11 cellular contexts compared by ENCODE assay signal in genomic region chr2:122748552-122749011, GRCh38.
DNase-seq lines count a peak whose midpoint lies in the region; ATAC-seq and TF ChIP-seq lines count a peak whose summit lies in the region.
"Had no signal": no experiment of that assay in that cellular context is flagged by ENCODE, and none has a peak within 500 bp of the region (broad histone marks: within the 10 kb centered on the region; RNA-seq: fewer than 3 reads in every experiment).

No MANE protein-coding gene starts in this region.

- ATAC-seq in WTC11, result peak; percentile 93

- H3K9me3 Mint-ChIP-seq in WTC11, result no peaks in the 10 kb centered on the region

- no peaks in the 10 kb centered on the region for H3K36me3 ChIP-seq in H7 (replicated peaks; ENCODE audit: control insufficient read depth, insufficient read depth, low read length)
- H3K36me3 ChIP-seq: stomach had no signal

- H3K36me3 Mint-ChIP-seq in WTC11, result no peaks in the 10 kb centered on the region
- H3K36me3 Mint-ChIP-seq: CD4-positive, CD25-positive, alpha-beta regulatory T cell had no signal

- in situ Hi-C loops in Caki2 (cut with HindIII; ENCODE audit: low pct_unique_long_range_greater_than_20kb, low sequenced_read_pairs), result no loop called here

- no peak for TF ChIP-seq CTCF in WTC11 (IDR thresholded peaks at IDR 0.05)

- DNase-seq in Caki2 (ENCODE audit: low read depth) (peak; percentile 90), HT1080 (ENCODE audit: low read depth) (peak; percentile 97), WTC11 (ENCODE audit: low spot score) (peak; percentile 15), islet precursor cell (peak; percentile 70), DMS79 (lab: John Stamatoyannopoulos, UW) (no peak), H7 (no peak), DMS79 treated with DMSO at 0.1 percent for 48 hours (lab: John Stamatoyannopoulos, UW) (no peak)
- DNase-seq in activated effector memory CD4-positive, alpha-beta T cell treated with Interleukin-2 at 50 U/mL for 16 hours, result no peak
- DNase-seq: activated T-cell treated with anti-CD3 and anti-CD28 coated beads for 4 hours; CD4-positive, CD25-positive, alpha-beta regulatory T cell; stomach had no signal

- no peak overlapping the region for H3K4me3 Mint-ChIP-seq in WTC11
- H3K4me3 Mint-ChIP-seq: CD4-positive, CD25-positive, alpha-beta regulatory T cell had no signal

- no peaks in the 10 kb centered on the region for H3K27me3 Mint-ChIP-seq in WTC11 (ENCODE audit: low read depth)
- H3K27me3 Mint-ChIP-seq: CD4-positive, CD25-positive, alpha-beta regulatory T cell had no signal

- peaks cover 52% of the 10 kb centered on the region for H3K4me1 Mint-ChIP-seq in WTC11
- H3K4me1 Mint-ChIP-seq: CD4-positive, CD25-positive, alpha-beta regulatory T cell had no signal

- no peak overlapping the region for H3K27ac Mint-ChIP-seq in WTC11

- no peak overlapping the region for H3K4me3 ChIP-seq in H7 (ENCODE audit: insufficient read depth, low read depth, low read length)
- H3K4me3 ChIP-seq: stomach had no signal

- H3K27me3 ChIP-seq in H7 (ENCODE audit: control insufficient read depth, insufficient read depth, low read length), result no peaks in the 10 kb centered on the region
- H3K27me3 ChIP-seq: stomach had no signal

- POLR2A ChIA-PET in WTC11 (lab: Charles Lee), result no interaction called here

- CTCF ChIA-PET in WTC11 (lab: Charles Lee), result no interaction called here

TF ChIP-seq in WTC11, 78 proteins besides CTCF, POLR2A, EP300 and RAD21:
- TF ChIP-seq MAX (CRISPR knock-in tag; IDR thresholded peaks at IDR 0.05) (no peak), ELF4 (CRISPR knock-in tag; IDR thresholded peaks at IDR 0.05; ENCODE audit: low read depth) (no peak), MLX (CRISPR knock-in tag; IDR thresholded peaks at IDR 0.05) (no peak), ZNF138 (CRISPR knock-in tag; conservative IDR thresholded peaks at IDR 0.05) (no peak), MXD4 (CRISPR knock-in tag; IDR thresholded peaks at IDR 0.05; ENCODE audit: borderline replicate concordance) (no peak)

Comparison
In these comparisons a context has a peak if more than half of its experiments do, and no peak if none do; other contexts are left out.
1. DNase-seq: peak in Caki2 (single experiment), HT1080 (single experiment), WTC11 (single experiment) and islet precursor cell (single experiment); none in activated effector memory CD4-positive, alpha-beta T cell treated with Interleukin-2 at 50 U/mL for 16 hours (single experiment), DMS79 (single experiment), H7 (single experiment) and DMS79 treated with DMSO at 0.1 percent for 48 hours (single experiment).